ENCODE assay signal across 16 cellular contexts in genomic region chr5:119996128-119996527, GRCh38.
"Had no signal": no experiment of that assay in that cellular context is flagged by ENCODE, and none has a peak within 500 bp of the region (broad histone marks: within the 10 kb centered on the region; RNA-seq: fewer than 3 reads in every experiment).

No MANE protein-coding gene starts in this region.

- ATAC-seq: activated CD4-positive, alpha-beta T cell treated with anti-CD3 and anti-CD28 coated beads for 36 hours; activated CD8-positive, alpha-beta memory T cell treated with anti-CD3 and anti-CD28 coated beads, Interleukin-2, amount 10 ng/mL, durations not matched to agents 7 days and 5 days; gastroesophageal sphincter; left colon; naive thymus-derived CD4-positive, alpha-beta T cell; stimulated activated effector memory CD8-positive, alpha-beta T cell treated with anti-CD3 and anti-CD28 coated beads, Interleukin-12 subunit alpha, Interleukin-12 subunit beta, amount 100 ng/mL, for 72 hours; T-helper 17 cell; upper lobe of right lung had no signal

- DNase-seq: activated CD4-positive, alpha-beta memory T cell treated with anti-CD3 and anti-CD28 coated beads for 36 hours; activated CD4-positive, alpha-beta T cell treated with anti-CD3 and anti-CD28 coated beads for 36 hours; activated CD8-positive, alpha-beta memory T cell treated with anti-CD3 and anti-CD28 coated beads, Interleukin-2, amount 10 ng/mL, durations not matched to agents 7 days and 5 days; activated naive CD4-positive, alpha-beta T cell treated with anti-CD3 and anti-CD28 coated beads, Interleukin-2, amount 10 ng/mL, durations not matched to agents 7 days and 5 days; activated T-cell treated with anti-CD3 and anti-CD28 coated beads, Interleukin-2, amount 50 U/mL, for 1 hour; left colon; naive thymus-derived CD4-positive, alpha-beta T cell; sigmoid colon; T-helper 17 cell; upper lobe of right lung had no signal

- H3K27ac ChIP-seq: cardiac muscle cell, esophagus muscularis mucosa, gastroesophageal sphincter, parathyroid adenoma, sigmoid colon, thoracic aorta, upper lobe of right lung had no signal

- H3K4me3 ChIP-seq: cardiac muscle cell, esophagus muscularis mucosa, gastroesophageal sphincter, sigmoid colon, thoracic aorta, upper lobe of right lung had no signal
